29 cellular contexts compared by ENCODE assay signal in the genomic region with DNA sequence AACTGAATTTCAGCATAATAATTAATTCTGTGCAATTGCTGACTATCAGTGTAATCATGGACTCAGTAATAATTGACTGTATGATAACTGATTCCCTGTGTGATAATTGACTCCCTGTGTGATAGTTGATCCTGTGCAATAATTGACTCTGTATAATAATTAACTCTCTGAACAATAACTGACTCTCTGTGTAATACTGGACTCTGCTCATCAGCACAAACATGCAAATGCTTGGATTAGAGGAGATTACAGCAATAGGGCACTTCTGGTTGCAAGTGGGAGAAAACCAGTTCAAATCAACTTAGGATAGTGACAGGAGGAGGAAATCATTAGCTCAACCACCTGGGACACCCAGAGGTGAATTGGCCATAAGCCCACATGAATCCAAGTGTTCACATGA.
"Had no signal": no experiment of that assay in that cellular context is flagged by ENCODE, and none has a peak within 500 bp of the region (broad histone marks: within the 10 kb centered on the region; RNA-seq: fewer than 3 reads in every experiment).

No MANE protein-coding gene starts in this region.

- H3K4me3 ChIP-seq: ascending aorta, esophagus muscularis mucosa, gastrocnemius medialis, heart left ventricle had no signal

- DNase-seq: activated CD4-positive, alpha-beta memory T cell treated with anti-CD3 and anti-CD28 coated beads, Interleukin-2, amount 10 ng/mL, durations not matched to agents 7 days and 5 days; activated CD4-positive, alpha-beta T cell treated with anti-CD3 and anti-CD28 coated beads for 4 hours; activated CD4-positive, alpha-beta T cell treated with anti-CD3 and anti-CD28 coated beads, Interleukin-2, amount 10 ng/mL, durations not matched to agents 7 days and 5 days; activated CD4-positive, alpha-beta T cell treated with anti-CD3 and anti-CD28 coated beads, Interleukin-2, amount 50 U/mL, for 4 hours; activated CD4-positive, CD25-positive, alpha-beta regulatory T cell; activated CD4-positive, CD25-positive, alpha-beta regulatory T cell treated with anti-CD3 and anti-CD28 coated beads, Interleukin-2, amount 50 U/mL, for 72 hours; activated CD8-positive, alpha-beta memory T cell treated with anti-CD3 and anti-CD28 coated beads, Interleukin-2, amount 50 U/mL, for 48 hours; activated gamma-delta T cell; activated naive CD4-positive, alpha-beta T cell; activated naive CD4-positive, alpha-beta T cell treated with anti-CD3 and anti-CD28 coated beads, Interleukin-2, amount 10 ng/mL, durations not matched to agents 7 days and 5 days; activated naive CD8-positive, alpha-beta T cell treated with anti-CD3 and anti-CD28 coated beads, Interleukin-2, amount 10 ng/mL, durations not matched to agents 7 days and 5 days; activated T-cell treated with anti-CD3 and anti-CD28 coated beads for 4 hours; activated T-cell treated with anti-CD3 and anti-CD28 coated beads, Interleukin-2, amount 50 U/mL, for 24 hours; activated T-cell treated with anti-CD3 and anti-CD28 coated beads, Interleukin-2, amount 50 U/mL, for 72 hours; cortex of kidney; dermis blood vessel endothelial cell; effector CD4-positive, alpha-beta T cell; effector memory CD8-positive, alpha-beta T cell; erythroblast; foreskin keratinocyte; gastrocnemius medialis; glutamatergic neuron; heart left ventricle; T-helper 2 cell had no signal

- ATAC-seq: activated naive CD4-positive, alpha-beta T cell treated with anti-CD3 and anti-CD28 coated beads, Interleukin-2, amount 50 U/mL, for 72 hours; activated T-cell treated with anti-CD3 and anti-CD28 coated beads, Interleukin-2, amount 50 U/mL, for 72 hours; effector memory CD8-positive, alpha-beta T cell; foreskin keratinocyte; gastrocnemius medialis; heart left ventricle had no signal

- FAIRE-seq: bronchial epithelial cell, colon had no signal

- H3K9me3 ChIP-seq: ascending aorta, esophagus muscularis mucosa, gastrocnemius medialis, heart left ventricle had no signal

- H3K36me3 ChIP-seq: ascending aorta, esophagus muscularis mucosa, gastrocnemius medialis, heart left ventricle had no signal

- H3K27me3 ChIP-seq: ascending aorta, esophagus muscularis mucosa, foreskin keratinocyte, gastrocnemius medialis, heart left ventricle had no signal

- H3K27ac ChIP-seq: ascending aorta, esophagus muscularis mucosa, foreskin keratinocyte, gastrocnemius medialis, heart left ventricle had no signal

- H3K4me1 ChIP-seq: ascending aorta, esophagus muscularis mucosa, foreskin keratinocyte, gastrocnemius medialis, heart left ventricle had no signal
